ENCODE assay signal across 8 cellular contexts in genomic region chr11:45180888-45181594, GRCh38. TPM values are rescaled to one million over a fixed set of nuclear protein-coding genes. Genes with fewer than 3 reads are reported as not detected.
DNase-seq lines count a peak whose midpoint lies in the region; ATAC-seq, FAIRE-seq and TF ChIP-seq lines count a peak whose summit lies in the region.

No MANE protein-coding gene starts in this region.

- intact Hi-C loops in activated T-helper 1 cell treated with anti-CD3 and anti-CD28 coated beads, Interleukin-12 subunit alpha, Interleukin-12 subunit beta, Interleukin-2, Interleukin-4 antibody, amounts not matched to agents 30 ng/mL and 10 ng/mL and 1 ng/mL, durations not matched to agents 14 hours and 24 hours and 36 hours (cut with micrococcal nuclease) = no loop called here

- H3K27ac Mint-ChIP-seq in activated T-helper 1 cell treated with anti-CD3 and anti-CD28 coated beads, Interleukin-12 subunit alpha, Interleukin-12 subunit beta, Interleukin-2, Interleukin-4 antibody, amounts not matched to agents 30 ng/mL and 10 ng/mL and 1 ng/mL, durations not matched to agents 14 hours and 24 hours and 36 hours = no peak overlapping the region
- no peak overlapping the region for H3K27ac Mint-ChIP-seq in T-helper 2 cell treated with Interferon-gamma antibody and Interleukin-4, amounts not matched to agents 5 μg/mL and 100 μg/mL, for 36 hours

- H3K9me3 Mint-ChIP-seq in activated T-helper 1 cell treated with anti-CD3 and anti-CD28 coated beads, Interleukin-12 subunit alpha, Interleukin-12 subunit beta, Interleukin-2, Interleukin-4 antibody, amounts not matched to agents 30 ng/mL and 10 ng/mL and 1 ng/mL, durations not matched to agents 14 hours and 24 hours and 36 hours = no peaks in the 10 kb centered on the region
- H3K9me3 Mint-ChIP-seq in T-helper 2 cell treated with Interferon-gamma antibody and Interleukin-4, amounts not matched to agents 5 μg/mL and 100 μg/mL, for 36 hours = no peaks in the 10 kb centered on the region

- H3K4me3 ChIP-seq in bronchial epithelial cell (ENCODE audit: low read depth, low read length) = peak overlapping the region; percentile 51

- TF ChIP-seq CTCF in bronchial epithelial cell (IDR thresholded peaks at IDR 0.05; ENCODE audit: insufficient read depth, low read length, severe bottlenecking) = peak; percentile 14

- no peak overlapping the region for H3K4me3 Mint-ChIP-seq in activated T-helper 1 cell treated with anti-CD3 and anti-CD28 coated beads, Interleukin-12 subunit alpha, Interleukin-12 subunit beta, Interleukin-2, Interleukin-4 antibody, amounts not matched to agents 30 ng/mL and 10 ng/mL and 1 ng/mL, durations not matched to agents 14 hours and 24 hours and 36 hours
- no peak overlapping the region for H3K4me3 Mint-ChIP-seq in T-helper 2 cell treated with Interferon-gamma antibody and Interleukin-4, amounts not matched to agents 5 μg/mL and 100 μg/mL, for 36 hours

- peaks cover 28% of the 10 kb centered on the region for H3K27me3 Mint-ChIP-seq in activated T-helper 1 cell treated with anti-CD3 and anti-CD28 coated beads, Interleukin-12 subunit alpha, Interleukin-12 subunit beta, Interleukin-2, Interleukin-4 antibody, amounts not matched to agents 30 ng/mL and 10 ng/mL and 1 ng/mL, durations not matched to agents 14 hours and 24 hours and 36 hours (ENCODE audit: insufficient read depth)
- peaks cover 38% of the 10 kb centered on the region for H3K27me3 Mint-ChIP-seq in T-helper 2 cell treated with Interferon-gamma antibody and Interleukin-4, amounts not matched to agents 5 μg/mL and 100 μg/mL, for 36 hours (ENCODE audit: low read depth)

- peaks cover 6% of the 10 kb centered on the region for H3K36me3 ChIP-seq in bronchial epithelial cell (ENCODE audit: control insufficient read depth, insufficient read depth, low read length)

- no peaks in the 10 kb centered on the region for H3K27me3 ChIP-seq in bronchial epithelial cell (ENCODE audit: control insufficient read depth, insufficient read depth, low read length)

- no peaks in the 10 kb centered on the region for H3K4me1 Mint-ChIP-seq in activated T-helper 1 cell treated with anti-CD3 and anti-CD28 coated beads, Interleukin-12 subunit alpha, Interleukin-12 subunit beta, Interleukin-2, Interleukin-4 antibody, amounts not matched to agents 30 ng/mL and 10 ng/mL and 1 ng/mL, durations not matched to agents 14 hours and 24 hours and 36 hours (ENCODE audit: low read depth)
- H3K4me1 Mint-ChIP-seq in T-helper 2 cell treated with Interferon-gamma antibody and Interleukin-4, amounts not matched to agents 5 μg/mL and 100 μg/mL, for 36 hours (ENCODE audit: low read depth) = no peaks in the 10 kb centered on the region

- FAIRE-seq in bronchial epithelial cell (lab: Jason Lieb, UNC) = no peak

- H3K36me3 Mint-ChIP-seq in activated T-helper 1 cell treated with anti-CD3 and anti-CD28 coated beads, Interleukin-12 subunit alpha, Interleukin-12 subunit beta, Interleukin-2, Interleukin-4 antibody, amounts not matched to agents 30 ng/mL and 10 ng/mL and 1 ng/mL, durations not matched to agents 14 hours and 24 hours and 36 hours (ENCODE audit: low read depth) = no peaks in the 10 kb centered on the region
- no peaks in the 10 kb centered on the region for H3K36me3 Mint-ChIP-seq in T-helper 2 cell treated with Interferon-gamma antibody and Interleukin-4, amounts not matched to agents 5 μg/mL and 100 μg/mL, for 36 hours (ENCODE audit: low read depth)

- peak; percentile 17 for DNase-seq in activated T-helper 1 cell treated with Interleukin-2 at 50 U/mL for 16 hours (ENCODE audit: low read depth)
- DNase-seq in activated T-helper 1 cell treated with anti-CD3 and anti-CD28 coated beads, Interleukin-12 subunit alpha, Interleukin-12 subunit beta, Interleukin-2, Interleukin-4 antibody, amounts not matched to agents 30 ng/mL and 10 ng/mL and 1 ng/mL, durations not matched to agents 14 hours and 24 hours and 36 hours (ENCODE audit: low spot score) = no peak
- peak; percentile 24 for DNase-seq in T-helper 2 cell treated with Interferon-gamma antibody and Interleukin-4, amounts not matched to agents 5 μg/mL and 100 μg/mL, for 36 hours (ENCODE audit: low spot score)
- DNase-seq in bronchial epithelial cell (ENCODE audit: low read depth) = peak; percentile 44
- DNase-seq in kidney glomerular epithelial cell (lab: John Stamatoyannopoulos, UW) = peak; percentile 36
- DNase-seq in stimulated activated CD4-positive, alpha-beta T cell treated with anti-CD3 and anti-CD28 coated beads, Interleukin-4, amount 100 ng/mL, for 4 hours = peak; percentile 33 to 40

- ATAC-seq in HG03025 (IDR thresholded peaks at IDR 0.05; ENCODE audit: low FRiP score, unreplicated experiment) (no peak), HG03159 (IDR thresholded peaks at IDR 0.05; ENCODE audit: unreplicated experiment) (no peak)

RNA-seq across cellular contexts. Expression of gene PRDM11, which starts 34.6 kb away (rescaled TPM):
- total RNA-seq in activated T-helper 1 cell treated with anti-CD3 and anti-CD28 coated beads, Interleukin-12 subunit alpha, Interleukin-12 subunit beta, Interleukin-2, Interleukin-4 antibody, amounts not matched to agents 30 ng/mL and 10 ng/mL and 1 ng/mL, durations not matched to agents 14 hours and 24 hours and 36 hours = 1.3 and 2.2 TPM in 2 replicates
- total RNA-seq in bronchial epithelial cell = 4.7 and 5.4 TPM in 2 replicates
